2 cellular contexts compared by ENCODE assay signal in the genomic region with DNA sequence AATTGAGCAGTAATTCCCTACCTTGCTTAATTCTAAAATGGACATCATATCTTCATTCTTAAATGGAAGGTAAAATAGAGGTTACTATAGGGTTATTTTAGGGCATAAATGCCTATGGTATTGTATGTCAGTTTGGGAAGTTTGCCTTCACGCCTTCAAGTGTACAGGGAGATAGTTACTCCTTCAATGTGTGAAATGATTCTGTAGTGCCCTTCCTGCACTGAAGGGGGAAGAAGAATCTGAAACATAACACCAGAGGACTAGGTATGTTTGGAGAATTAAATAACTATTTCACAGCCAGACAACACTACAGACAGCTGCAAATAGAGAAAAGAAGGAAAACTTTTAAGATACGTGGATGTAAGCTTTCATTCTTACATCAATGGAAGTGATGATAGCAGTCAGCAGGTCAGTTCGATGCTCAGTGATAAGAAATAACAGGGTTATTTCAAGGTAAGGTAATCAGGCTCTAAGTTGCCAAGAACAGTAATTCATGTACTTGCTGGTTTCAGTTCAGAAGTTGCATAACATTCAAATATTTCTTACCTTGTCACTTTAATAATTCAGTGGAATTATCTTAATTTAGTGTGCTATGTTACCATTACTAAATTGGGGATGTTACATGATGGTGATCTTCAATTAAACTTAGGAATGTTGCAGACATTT.
A peak's percentile ranks its signal among the peaks of the same experiment; 100 is the strongest.
TF ChIP-seq lines count a peak whose summit lies in the region.

No MANE protein-coding gene starts in this region.

TF ChIP-seq in HEK293, 187 proteins besides CTCF, POLR2A, EP300 and RAD21:
- TF ChIP-seq ZBTB8A (tag by site-specific recombination; IDR thresholded peaks at IDR 0.05) (peak; percentile 18; the same call in 1 of the 2 replicates), ZBTB17 (tag by site-specific recombination; IDR thresholded peaks at IDR 0.05) (no peak)
TF ChIP-seq in HEK293: peak in this region for 1.

TF ChIP-seq in K562, 482 proteins besides CTCF, POLR2A, EP300 and RAD21:
- no peak for TF ChIP-seq ZNF444 (CRISPR knock-in tag; IDR thresholded peaks at IDR 0.05)
- TF ChIP-seq GATAD2B (IDR thresholded peaks at IDR 0.05; ENCODE audit: borderline replicate concordance), result peak; percentile 12; the same call in 1 of the 2 replicates
